Comparison of ENCODE assay signal across 17 cellular contexts in the genomic region with DNA sequence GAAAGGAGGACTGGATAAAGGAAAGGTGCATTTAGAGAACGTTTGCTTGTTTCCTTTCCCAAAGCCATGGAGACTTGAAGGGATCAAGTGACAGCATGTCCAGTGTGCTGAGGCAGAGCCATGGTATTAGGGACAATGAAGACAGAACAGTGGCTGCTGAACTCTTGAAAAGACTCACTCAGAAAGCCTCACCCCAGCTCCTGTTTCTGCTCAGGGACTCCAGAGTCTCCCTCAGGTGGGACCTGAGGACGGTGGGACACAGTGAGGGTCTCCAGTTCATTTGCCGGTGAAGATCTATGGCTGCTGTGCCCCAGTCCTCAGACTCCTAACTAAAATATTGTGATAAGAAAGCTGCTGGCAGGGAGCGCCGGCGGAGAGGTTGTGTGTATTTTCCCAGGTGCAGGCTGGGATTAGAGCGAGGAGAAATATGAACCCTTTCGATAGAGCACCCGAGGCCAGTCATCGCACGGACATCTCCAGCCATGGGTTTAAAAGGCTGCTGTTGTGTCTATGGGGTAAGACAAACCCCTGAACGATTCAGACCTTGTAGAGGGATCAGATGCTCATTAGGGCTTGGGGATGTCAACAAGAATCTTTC. TPM values are rescaled to one million over a fixed set of nuclear protein-coding genes. Genes with fewer than 3 reads are reported as not detected.
DNase-seq lines count a peak whose midpoint lies in the region; ATAC-seq and TF ChIP-seq lines count a peak whose summit lies in the region.
"Had no signal": no experiment of that assay in that cellular context is flagged by ENCODE, and none has a peak within 500 bp of the region (broad histone marks: within the 10 kb centered on the region; RNA-seq: fewer than 3 reads in every experiment).

No MANE protein-coding gene starts in this region.

- DNase-seq in NCI-H748 (lab: John Stamatoyannopoulos, UW; ENCODE audit: unreplicated experiment) (peak; percentile 23), NCI-H748 treated with DMSO at 0.1 percent for 48 hours (lab: John Stamatoyannopoulos, UW) (no peak), HEK293T (ENCODE audit: extremely low spot score) (peak; percentile 41), iris pigment epithelial cell (ENCODE audit: low read depth) (peak; percentile 22), type B pancreatic cell (ENCODE audit: extremely low spot score, unreplicated experiment) (no peak), omental fat pad (ENCODE audit: low spot score) (no peak)
- DNase-seq: Calu3; CD8-positive, alpha-beta memory T cell; DMS153; GDM1; Kasumi-1; NCI-H1694; NCI-H2081 treated with DMSO at 0.1 percent for 48 hours; NCI-H226; NCI-H526; Peyer's patch had no signal

- POLR2A ChIA-PET in HEK293T (lab: Yijun Ruan, JAX) = interaction anchor here (0.9 kb wide), 1 partner anchor 34 kb away, joined by 3 read pairs; no protein-coding TSS in a partner anchor

- no peaks in the 10 kb centered on the region for H3K36me3 Mint-ChIP-seq in type B pancreatic cell
- H3K36me3 Mint-ChIP-seq: CD8-positive, alpha-beta memory T cell had no signal

- no peaks in the 10 kb centered on the region for H3K27me3 Mint-ChIP-seq in type B pancreatic cell

- H3K4me3 Mint-ChIP-seq in type B pancreatic cell = peak overlapping the region; percentile 6
- H3K4me3 Mint-ChIP-seq: CD8-positive, alpha-beta memory T cell had no signal

- ATAC-seq in GM21529 (IDR thresholded peaks at IDR 0.05; ENCODE audit: unreplicated experiment) (no peak), omental fat pad (ENCODE audit: low FRiP score) (no peak)

- CTCF ChIA-PET in HEK293T (lab: Yijun Ruan, JAX) = interaction anchor here (1.0 to 1.7 kb wide), 2 partner anchors 11 to 22 kb away, joined by 3 to 4 read pairs; no protein-coding TSS in a partner anchor

- H3K4me1 Mint-ChIP-seq in type B pancreatic cell (ENCODE audit: unreplicated experiment) = peaks cover 16% of the 10 kb centered on the region

- no peak overlapping the region for H3K27ac Mint-ChIP-seq in type B pancreatic cell
- H3K27ac Mint-ChIP-seq: CD8-positive, alpha-beta memory T cell had no signal

- TF ChIP-seq CTCF in type B pancreatic cell (conservative IDR thresholded peaks at IDR 0.05) = no peak
- TF ChIP-seq CTCF in omental fat pad (IDR thresholded peaks at IDR 0.05) = no peak

- no peaks in the 10 kb centered on the region for H3K9me3 Mint-ChIP-seq in type B pancreatic cell

TF ChIP-seq in HEK293T, 16 proteins besides CTCF, POLR2A, EP300 and RAD21:
- TF ChIP-seq BHLHE40 (IDR thresholded peaks at IDR 0.05; ENCODE audit: borderline replicate concordance) (no peak), L3MBTL2 (conservative IDR thresholded peaks at IDR 0.05) (no peak), HDGF (IDR thresholded peaks at IDR 0.05; ENCODE audit: borderline replicate concordance) (no peak), LEF1 (IDR thresholded peaks at IDR 0.05; ENCODE audit: borderline replicate concordance) (no peak), TARDBP (IDR thresholded peaks at IDR 0.05) (no peak), FOXM1 (IDR thresholded peaks at IDR 0.05; ENCODE audit: borderline replicate concordance) (no peak), CTBP1 (IDR thresholded peaks at IDR 0.05; ENCODE audit: borderline replicate concordance) (no peak), ZNF384 (IDR thresholded peaks at IDR 0.05) (no peak), FOXK2 (IDR thresholded peaks at IDR 0.05) (no peak), SUZ12 (IDR thresholded peaks at IDR 0.05) (no peak), NFRKB (IDR thresholded peaks at IDR 0.05) (no peak), ARNT (IDR thresholded peaks at IDR 0.05) (no peak), SP1 (IDR thresholded peaks at IDR 0.05) (no peak), FOXA1 (IDR thresholded peaks at IDR 0.05) (no peak), ELF4 (IDR thresholded peaks at IDR 0.05) (no peak)
- TF ChIP-seq, protein P1, sequence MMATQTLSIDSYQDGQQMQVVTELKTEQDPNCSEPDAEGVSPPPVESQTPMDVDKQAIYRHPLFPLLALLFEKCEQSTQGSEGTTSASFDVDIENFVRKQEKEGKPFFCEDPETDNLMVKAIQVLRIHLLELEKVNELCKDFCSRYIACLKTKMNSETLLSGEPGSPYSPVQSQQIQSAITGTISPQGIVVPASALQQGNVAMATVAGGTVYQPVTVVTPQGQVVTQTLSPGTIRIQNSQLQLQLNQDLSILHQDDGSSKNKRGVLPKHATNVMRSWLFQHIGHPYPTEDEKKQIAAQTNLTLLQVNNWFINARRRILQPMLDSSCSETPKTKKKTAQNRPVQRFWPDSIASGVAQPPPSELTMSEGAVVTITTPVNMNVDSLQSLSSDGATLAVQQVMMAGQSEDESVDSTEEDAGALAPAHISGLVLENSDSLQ (IDR thresholded peaks at IDR 0.05) = no peak

RNA-seq across cellular contexts. Expression of a gene that starts 57.2 kb away (rescaled TPM):
- total RNA-seq in type B pancreatic cell (ENCODE audit: low replicate concordance) (4.5 and 8.1 TPM in 2 replicates), omental fat pad (10 to 100 TPM in 2 of 4 donors, 1 to 10 TPM in 2; 4.2 to 13.7 (median 10.0) TPM)

Comparison
In these comparisons a context has a peak if more than half of its experiments do, and no peak if none do; other contexts are left out.
1. DNase-seq: peak in NCI-H748 (single experiment), HEK293T (single experiment) and iris pigment epithelial cell (single experiment); none in NCI-H748 treated with DMSO at 0.1 percent for 48 hours (single experiment), type B pancreatic cell (single experiment) and omental fat pad (single experiment).